In the genomic region with DNA sequence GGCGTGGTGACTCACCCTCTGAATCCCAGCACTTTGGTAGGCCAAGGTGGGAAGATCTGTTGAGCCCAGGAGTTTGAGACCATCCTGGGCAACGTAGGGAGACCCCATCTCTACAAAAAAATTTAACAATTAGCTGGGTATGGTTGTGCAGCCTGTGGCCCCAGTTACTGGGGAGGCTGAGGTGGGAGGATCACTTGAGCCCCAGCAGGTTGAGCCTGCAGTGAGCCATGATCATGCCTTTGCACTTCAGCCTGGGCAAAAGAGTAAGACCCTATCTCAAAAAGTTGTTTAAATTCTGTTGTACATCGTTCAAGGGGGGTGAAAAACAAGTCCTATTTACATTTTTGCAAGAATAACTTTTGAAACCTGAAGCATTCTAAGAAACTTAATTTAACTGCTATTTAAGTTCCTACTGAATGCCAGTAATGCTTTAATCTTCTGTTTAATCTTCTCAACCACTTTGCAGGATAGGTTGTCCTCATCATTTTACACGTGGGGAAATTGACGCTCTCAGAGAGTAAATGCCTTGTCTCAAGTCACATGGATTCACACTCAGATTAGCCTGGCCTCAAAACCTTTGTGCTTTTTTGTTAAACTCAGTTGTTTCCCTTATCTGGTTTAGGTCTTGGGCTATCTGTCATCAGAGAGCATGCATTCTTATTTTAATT, we compare ENCODE assay signal across 18 cellular contexts.
"Had no signal": no experiment of that assay in that cellular context is flagged by ENCODE, and none has a peak within 500 bp of the region (broad histone marks: within the 10 kb centered on the region; RNA-seq: fewer than 3 reads in every experiment).

No MANE protein-coding gene starts in this region.

- ATAC-seq: activated CD4-positive, CD25-positive, alpha-beta regulatory T cell treated with anti-CD3 and anti-CD28 coated beads, Interleukin-2, amount 50 U/mL, for 24 hours; heart right ventricle had no signal

- H3K9me3 ChIP-seq: esophagus squamous epithelium, heart right ventricle, left ventricle myocardium inferior, prostate gland, right atrium auricular region, stomach had no signal

- H3K27me3 Mint-ChIP-seq: type B pancreatic cell had no signal

- H3K4me1 ChIP-seq: prostate gland had no signal

- H3K4me3 Mint-ChIP-seq: activated naive CD4-positive, alpha-beta T cell treated with anti-CD3 and anti-CD28 coated beads for 36 hours; neural crest cell; type B pancreatic cell had no signal

- H3K27ac ChIP-seq: esophagus squamous epithelium, heart right ventricle, left ventricle myocardium inferior, prostate gland, right atrium auricular region, stomach had no signal

- H3K9me3 Mint-ChIP-seq: activated naive CD4-positive, alpha-beta T cell treated with anti-CD3 and anti-CD28 coated beads for 36 hours had no signal

- H3K27ac Mint-ChIP-seq: activated naive CD4-positive, alpha-beta T cell treated with anti-CD3 and anti-CD28 coated beads for 36 hours; type B pancreatic cell had no signal

- H3K4me3 ChIP-seq: esophagus squamous epithelium, heart right ventricle, left ventricle myocardium inferior, prostate gland, right atrium auricular region, stomach had no signal

- H3K36me3 ChIP-seq: esophagus squamous epithelium, heart right ventricle, left ventricle myocardium inferior, prostate gland, right atrium auricular region, stomach had no signal

- H3K27me3 ChIP-seq: esophagus squamous epithelium, heart right ventricle, right atrium auricular region, stomach had no signal

- DNase-seq: activated naive CD4-positive, alpha-beta T cell treated with anti-CD3 and anti-CD28 coated beads for 36 hours; dermis blood vessel endothelial cell; effector memory CD4-positive, alpha-beta T cell; esophagus squamous epithelium; heart right ventricle; kidney glomerular epithelial cell; left ventricle myocardium inferior; mammary epithelial cell; stimulated activated CD4-positive, alpha-beta T cell treated with anti-CD3 and anti-CD28 coated beads, Interleukin-12 subunit alpha, Interleukin-12 subunit beta, amount 100 ng/mL, for 4 hours; stimulated activated CD4-positive, alpha-beta T cell treated with anti-CD3 and anti-CD28 coated beads, Interleukin-2, amount 100 ng/mL, for 24 hours; stomach; T-helper 1 cell; T1000 had no signal
